2 cellular contexts compared by ENCODE assay signal in genomic region chr11:59707371-59707770, GRCh38.
TF ChIP-seq lines count a peak whose summit lies in the region.

No MANE protein-coding gene starts in this region.

TF ChIP-seq in HCT116, 20 proteins besides CTCF, POLR2A, EP300 and RAD21 (continued from another document):
- TF ChIP-seq ELF1 (IDR thresholded peaks at IDR 0.05; ENCODE audit: borderline replicate concordance, low read depth) (no peak), SRF (IDR thresholded peaks at IDR 0.05; ENCODE audit: low read depth) (no peak), EGR1 (IDR thresholded peaks at IDR 0.05; ENCODE audit: low read depth) (no peak)

TF ChIP-seq in SK-N-SH treated with all-trans-retinoic acid at 6 μM for 48 hours, 23 proteins besides CTCF, POLR2A, EP300 and RAD21 (continued from another document):
- no peak for TF ChIP-seq CSRNP3 (CRISPR knock-in tag; IDR thresholded peaks at IDR 0.05)
- no peak for TF ChIP-seq GLIS3 (CRISPR knock-in tag; IDR thresholded peaks at IDR 0.05)
- TF ChIP-seq CSDC2 (CRISPR knock-in tag; IDR thresholded peaks at IDR 0.05): no peak
- TF ChIP-seq ARNTL (CRISPR knock-in tag; IDR thresholded peaks at IDR 0.05; ENCODE audit: borderline replicate concordance, low read depth): no peak
- TF ChIP-seq SNAI2 (CRISPR knock-in tag; IDR thresholded peaks at IDR 0.05): no peak
- no peak for TF ChIP-seq ZNF70 (CRISPR knock-in tag; IDR thresholded peaks at IDR 0.05)
- no peak for TF ChIP-seq ISL1 (CRISPR knock-in tag; IDR thresholded peaks at IDR 0.05)
- no peak for TF ChIP-seq CREB5 (CRISPR knock-in tag; IDR thresholded peaks at IDR 0.05; ENCODE audit: low read depth)
- no peak for TF ChIP-seq TOX (CRISPR knock-in tag; IDR thresholded peaks at IDR 0.05; ENCODE audit: borderline replicate concordance)
- no peak for TF ChIP-seq ZNF565 (CRISPR knock-in tag; conservative IDR thresholded peaks at IDR 0.05; ENCODE audit: low read depth)
- TF ChIP-seq, protein P1, sequence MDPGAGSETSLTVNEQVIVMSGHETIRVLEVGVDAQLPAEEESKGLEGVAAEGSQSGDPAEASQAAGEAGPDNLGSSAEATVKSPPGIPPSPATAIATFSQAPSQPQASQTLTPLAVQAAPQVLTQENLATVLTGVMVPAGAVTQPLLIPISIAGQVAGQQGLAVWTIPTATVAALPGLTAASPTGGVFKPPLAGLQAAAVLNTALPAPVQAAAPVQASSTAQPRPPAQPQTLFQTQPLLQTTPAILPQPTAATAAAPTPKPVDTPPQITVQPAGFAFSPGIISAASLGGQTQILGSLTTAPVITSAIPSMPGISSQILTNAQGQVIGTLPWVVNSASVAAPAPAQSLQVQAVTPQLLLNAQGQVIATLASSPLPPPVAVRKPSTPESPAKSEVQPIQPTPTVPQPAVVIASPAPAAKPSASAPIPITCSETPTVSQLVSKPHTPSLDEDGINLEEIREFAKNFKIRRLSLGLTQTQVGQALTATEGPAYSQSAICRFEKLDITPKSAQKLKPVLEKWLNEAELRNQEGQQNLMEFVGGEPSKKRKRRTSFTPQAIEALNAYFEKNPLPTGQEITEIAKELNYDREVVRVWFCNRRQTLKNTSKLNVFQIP (CRISPR knock-in tag; IDR thresholded peaks at IDR 0.05; ENCODE audit: borderline replicate concordance, low read depth): no peak
- TF ChIP-seq PPARA (CRISPR knock-in tag; IDR thresholded peaks at IDR 0.05; ENCODE audit: borderline replicate concordance): no peak
TF ChIP-seq in SK-N-SH treated with all-trans-retinoic acid at 6 μM for 48 hours: peak in this region for 0.
